In the genomic region with DNA sequence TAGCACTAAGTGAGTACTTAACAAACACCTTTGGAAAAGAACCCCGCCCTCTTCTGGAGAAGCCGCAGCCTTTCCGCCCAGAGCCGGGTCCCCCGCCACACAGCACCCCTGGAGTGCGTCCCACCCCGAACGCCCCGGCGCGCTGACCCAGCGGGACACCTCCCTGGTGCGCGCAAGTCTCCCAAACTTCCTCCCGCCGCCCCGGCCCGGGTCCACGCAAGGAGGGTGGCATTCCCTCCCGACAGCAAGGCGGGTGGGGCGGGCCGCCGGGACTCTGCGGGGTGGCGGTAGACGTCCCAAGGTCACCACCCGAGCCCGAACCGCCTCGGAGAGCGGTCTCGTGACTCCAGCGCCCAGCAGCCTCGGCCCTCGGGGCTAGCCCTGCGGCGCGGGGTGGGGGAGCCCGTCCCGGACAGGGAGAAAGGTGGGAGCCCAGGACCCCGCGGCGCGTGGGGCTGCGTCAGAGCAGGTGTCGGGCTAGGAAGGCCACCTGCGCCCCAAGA, we compare ENCODE assay signal across 1 cellular context.
TF ChIP-seq lines count a peak whose summit lies in the region.

No MANE protein-coding gene starts in this region.

TF ChIP-seq in K562, 482 proteins besides CTCF, POLR2A, EP300 and RAD21 (continued from another document and continues in another):
- TF ChIP-seq YY1 (IDR thresholded peaks at IDR 0.05; ENCODE audit: borderline replicate concordance in 1 of 3, control insufficient read depth in 1 of 3, extremely low read depth in 1 of 3, insufficient read depth in 3 of 3, insufficient read length in 1 of 3, insufficient replicate concordance in 2 of 3, low read depth in 1 of 3, low read length in 2 of 3) (no peak), RBFOX2 (IDR thresholded peaks at IDR 0.05; ENCODE audit: low read depth, low read length) (no peak), ZNF282 (CRISPR knock-in tag; IDR thresholded peaks at IDR 0.05) (no peak), BMI1 (IDR thresholded peaks at IDR 0.05; ENCODE audit: low read length) (no peak), ZNF174 (CRISPR knock-in tag; IDR thresholded peaks at IDR 0.05) (no peak), HDAC8 (tag; IDR thresholded peaks at IDR 0.05) (no peak), ZNF140 (CRISPR knock-in tag; IDR thresholded peaks at IDR 0.05) (no peak), HMG20A (CRISPR knock-in tag; conservative IDR thresholded peaks at IDR 0.05) (no peak), ZNF23 (CRISPR knock-in tag; IDR thresholded peaks at IDR 0.05) (no peak), ILK (tag; IDR thresholded peaks at IDR 0.05; ENCODE audit: borderline replicate concordance, low read depth) (no peak), ZNF175 (CRISPR knock-in tag; IDR thresholded peaks at IDR 0.05; ENCODE audit: low read depth) (no peak), ZNF347 (CRISPR knock-in tag; IDR thresholded peaks at IDR 0.05; ENCODE audit: low read depth) (no peak), SETDB1 (IDR thresholded peaks at IDR 0.05; ENCODE audit: low read length) (no peak), MEF2A (IDR thresholded peaks at IDR 0.05; ENCODE audit: control insufficient read depth, low read depth, low read length) (no peak), SIX5 (IDR thresholded peaks at IDR 0.05; ENCODE audit: borderline replicate concordance in 1 of 2, insufficient read depth in 1 of 2, low read depth in 1 of 2, low read length in 2 of 2) (no peak), ZNF224 (CRISPR knock-in tag; IDR thresholded peaks at IDR 0.05) (no peak), POU5F1 (IDR thresholded peaks at IDR 0.05; ENCODE audit: borderline replicate concordance, low read depth, low read length, partially characterized antibody) (no peak), SMC3 (conservative IDR thresholded peaks at IDR 0.05; ENCODE audit: insufficient read depth, low read depth, low read length) (no peak), ZNF584 (CRISPR knock-in tag; IDR thresholded peaks at IDR 0.05; ENCODE audit: low read depth) (no peak), ZNF707 (CRISPR knock-in tag; conservative IDR thresholded peaks at IDR 0.05) (no peak), BHLHE40 (IDR thresholded peaks at IDR 0.05; ENCODE audit: low read length) (peak; percentile 55; the same call in 1 of the 2 replicates), ZNF431 (CRISPR knock-in tag; IDR thresholded peaks at IDR 0.05) (0 out of 2 replicates have a peak, but pooled peaks have one; percentile 27), ZBTB7A (IDR thresholded peaks at IDR 0.05; ENCODE audit: borderline replicate concordance, control insufficient read depth, low read depth, low read length) (no peak), NCOA4 (IDR thresholded peaks at IDR 0.05; ENCODE audit: partially characterized antibody) (no peak), CTBP1 (IDR thresholded peaks at IDR 0.05; ENCODE audit: borderline replicate concordance) (no peak), XRCC5 (IDR thresholded peaks at IDR 0.05; ENCODE audit: low read depth, low read length) (no peak), RAD51 (IDR thresholded peaks at IDR 0.05; ENCODE audit: borderline replicate concordance, low read depth) (no peak), TAF15 (IDR thresholded peaks at IDR 0.05; ENCODE audit: low read depth, low read length) (no peak), CBX3 (IDR thresholded peaks at IDR 0.05; ENCODE audit: borderline replicate concordance in 1 of 2, low read length in 2 of 2) (no peak)
- TF ChIP-seq, protein P1, sequence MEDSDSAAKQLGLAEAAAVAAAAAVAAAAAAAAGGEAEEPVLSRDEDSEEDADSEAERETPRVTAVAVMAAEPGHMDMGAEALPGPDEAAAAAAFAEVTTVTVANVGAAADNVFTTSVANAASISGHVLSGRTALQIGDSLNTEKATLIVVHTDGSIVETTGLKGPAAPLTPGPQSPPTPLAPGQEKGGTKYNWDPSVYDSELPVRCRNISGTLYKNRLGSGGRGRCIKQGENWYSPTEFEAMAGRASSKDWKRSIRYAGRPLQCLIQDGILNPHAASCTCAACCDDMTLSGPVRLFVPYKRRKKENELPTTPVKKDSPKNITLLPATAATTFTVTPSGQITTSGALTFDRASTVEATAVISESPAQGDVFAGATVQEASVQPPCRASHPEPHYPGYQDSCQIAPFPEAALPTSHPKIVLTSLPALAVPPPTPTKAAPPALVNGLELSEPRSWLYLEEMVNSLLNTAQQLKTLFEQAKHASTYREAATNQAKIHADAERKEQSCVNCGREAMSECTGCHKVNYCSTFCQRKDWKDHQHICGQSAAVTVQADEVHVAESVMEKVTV (CRISPR knock-in tag; IDR thresholded peaks at IDR 0.05) = no peak
- TF ChIP-seq, protein P2, sequence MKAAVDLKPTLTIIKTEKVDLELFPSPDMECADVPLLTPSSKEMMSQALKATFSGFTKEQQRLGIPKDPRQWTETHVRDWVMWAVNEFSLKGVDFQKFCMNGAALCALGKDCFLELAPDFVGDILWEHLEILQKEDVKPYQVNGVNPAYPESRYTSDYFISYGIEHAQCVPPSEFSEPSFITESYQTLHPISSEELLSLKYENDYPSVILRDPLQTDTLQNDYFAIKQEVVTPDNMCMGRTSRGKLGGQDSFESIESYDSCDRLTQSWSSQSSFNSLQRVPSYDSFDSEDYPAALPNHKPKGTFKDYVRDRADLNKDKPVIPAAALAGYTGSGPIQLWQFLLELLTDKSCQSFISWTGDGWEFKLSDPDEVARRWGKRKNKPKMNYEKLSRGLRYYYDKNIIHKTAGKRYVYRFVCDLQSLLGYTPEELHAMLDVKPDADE (conservative IDR thresholded peaks at IDR 0.05; ENCODE audit: control insufficient read depth, low read depth, low read length) = no peak
- TF ChIP-seq, protein P3, sequence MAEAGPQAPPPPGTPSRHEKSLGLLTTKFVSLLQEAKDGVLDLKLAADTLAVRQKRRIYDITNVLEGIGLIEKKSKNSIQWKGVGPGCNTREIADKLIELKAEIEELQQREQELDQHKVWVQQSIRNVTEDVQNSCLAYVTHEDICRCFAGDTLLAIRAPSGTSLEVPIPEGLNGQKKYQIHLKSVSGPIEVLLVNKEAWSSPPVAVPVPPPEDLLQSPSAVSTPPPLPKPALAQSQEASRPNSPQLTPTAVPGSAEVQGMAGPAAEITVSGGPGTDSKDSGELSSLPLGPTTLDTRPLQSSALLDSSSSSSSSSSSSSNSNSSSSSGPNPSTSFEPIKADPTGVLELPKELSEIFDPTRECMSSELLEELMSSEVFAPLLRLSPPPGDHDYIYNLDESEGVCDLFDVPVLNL (CRISPR knock-in tag; IDR thresholded peaks at IDR 0.05; ENCODE audit: low read depth) = no peak
- TF ChIP-seq, protein P4, sequence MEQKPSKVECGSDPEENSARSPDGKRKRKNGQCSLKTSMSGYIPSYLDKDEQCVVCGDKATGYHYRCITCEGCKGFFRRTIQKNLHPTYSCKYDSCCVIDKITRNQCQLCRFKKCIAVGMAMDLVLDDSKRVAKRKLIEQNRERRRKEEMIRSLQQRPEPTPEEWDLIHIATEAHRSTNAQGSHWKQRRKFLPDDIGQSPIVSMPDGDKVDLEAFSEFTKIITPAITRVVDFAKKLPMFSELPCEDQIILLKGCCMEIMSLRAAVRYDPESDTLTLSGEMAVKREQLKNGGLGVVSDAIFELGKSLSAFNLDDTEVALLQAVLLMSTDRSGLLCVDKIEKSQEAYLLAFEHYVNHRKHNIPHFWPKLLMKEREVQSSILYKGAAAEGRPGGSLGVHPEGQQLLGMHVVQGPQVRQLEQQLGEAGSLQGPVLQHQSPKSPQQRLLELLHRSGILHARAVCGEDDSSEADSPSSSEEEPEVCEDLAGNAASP (IDR thresholded peaks at IDR 0.05) = no peak
- TF ChIP-seq, protein P5, sequence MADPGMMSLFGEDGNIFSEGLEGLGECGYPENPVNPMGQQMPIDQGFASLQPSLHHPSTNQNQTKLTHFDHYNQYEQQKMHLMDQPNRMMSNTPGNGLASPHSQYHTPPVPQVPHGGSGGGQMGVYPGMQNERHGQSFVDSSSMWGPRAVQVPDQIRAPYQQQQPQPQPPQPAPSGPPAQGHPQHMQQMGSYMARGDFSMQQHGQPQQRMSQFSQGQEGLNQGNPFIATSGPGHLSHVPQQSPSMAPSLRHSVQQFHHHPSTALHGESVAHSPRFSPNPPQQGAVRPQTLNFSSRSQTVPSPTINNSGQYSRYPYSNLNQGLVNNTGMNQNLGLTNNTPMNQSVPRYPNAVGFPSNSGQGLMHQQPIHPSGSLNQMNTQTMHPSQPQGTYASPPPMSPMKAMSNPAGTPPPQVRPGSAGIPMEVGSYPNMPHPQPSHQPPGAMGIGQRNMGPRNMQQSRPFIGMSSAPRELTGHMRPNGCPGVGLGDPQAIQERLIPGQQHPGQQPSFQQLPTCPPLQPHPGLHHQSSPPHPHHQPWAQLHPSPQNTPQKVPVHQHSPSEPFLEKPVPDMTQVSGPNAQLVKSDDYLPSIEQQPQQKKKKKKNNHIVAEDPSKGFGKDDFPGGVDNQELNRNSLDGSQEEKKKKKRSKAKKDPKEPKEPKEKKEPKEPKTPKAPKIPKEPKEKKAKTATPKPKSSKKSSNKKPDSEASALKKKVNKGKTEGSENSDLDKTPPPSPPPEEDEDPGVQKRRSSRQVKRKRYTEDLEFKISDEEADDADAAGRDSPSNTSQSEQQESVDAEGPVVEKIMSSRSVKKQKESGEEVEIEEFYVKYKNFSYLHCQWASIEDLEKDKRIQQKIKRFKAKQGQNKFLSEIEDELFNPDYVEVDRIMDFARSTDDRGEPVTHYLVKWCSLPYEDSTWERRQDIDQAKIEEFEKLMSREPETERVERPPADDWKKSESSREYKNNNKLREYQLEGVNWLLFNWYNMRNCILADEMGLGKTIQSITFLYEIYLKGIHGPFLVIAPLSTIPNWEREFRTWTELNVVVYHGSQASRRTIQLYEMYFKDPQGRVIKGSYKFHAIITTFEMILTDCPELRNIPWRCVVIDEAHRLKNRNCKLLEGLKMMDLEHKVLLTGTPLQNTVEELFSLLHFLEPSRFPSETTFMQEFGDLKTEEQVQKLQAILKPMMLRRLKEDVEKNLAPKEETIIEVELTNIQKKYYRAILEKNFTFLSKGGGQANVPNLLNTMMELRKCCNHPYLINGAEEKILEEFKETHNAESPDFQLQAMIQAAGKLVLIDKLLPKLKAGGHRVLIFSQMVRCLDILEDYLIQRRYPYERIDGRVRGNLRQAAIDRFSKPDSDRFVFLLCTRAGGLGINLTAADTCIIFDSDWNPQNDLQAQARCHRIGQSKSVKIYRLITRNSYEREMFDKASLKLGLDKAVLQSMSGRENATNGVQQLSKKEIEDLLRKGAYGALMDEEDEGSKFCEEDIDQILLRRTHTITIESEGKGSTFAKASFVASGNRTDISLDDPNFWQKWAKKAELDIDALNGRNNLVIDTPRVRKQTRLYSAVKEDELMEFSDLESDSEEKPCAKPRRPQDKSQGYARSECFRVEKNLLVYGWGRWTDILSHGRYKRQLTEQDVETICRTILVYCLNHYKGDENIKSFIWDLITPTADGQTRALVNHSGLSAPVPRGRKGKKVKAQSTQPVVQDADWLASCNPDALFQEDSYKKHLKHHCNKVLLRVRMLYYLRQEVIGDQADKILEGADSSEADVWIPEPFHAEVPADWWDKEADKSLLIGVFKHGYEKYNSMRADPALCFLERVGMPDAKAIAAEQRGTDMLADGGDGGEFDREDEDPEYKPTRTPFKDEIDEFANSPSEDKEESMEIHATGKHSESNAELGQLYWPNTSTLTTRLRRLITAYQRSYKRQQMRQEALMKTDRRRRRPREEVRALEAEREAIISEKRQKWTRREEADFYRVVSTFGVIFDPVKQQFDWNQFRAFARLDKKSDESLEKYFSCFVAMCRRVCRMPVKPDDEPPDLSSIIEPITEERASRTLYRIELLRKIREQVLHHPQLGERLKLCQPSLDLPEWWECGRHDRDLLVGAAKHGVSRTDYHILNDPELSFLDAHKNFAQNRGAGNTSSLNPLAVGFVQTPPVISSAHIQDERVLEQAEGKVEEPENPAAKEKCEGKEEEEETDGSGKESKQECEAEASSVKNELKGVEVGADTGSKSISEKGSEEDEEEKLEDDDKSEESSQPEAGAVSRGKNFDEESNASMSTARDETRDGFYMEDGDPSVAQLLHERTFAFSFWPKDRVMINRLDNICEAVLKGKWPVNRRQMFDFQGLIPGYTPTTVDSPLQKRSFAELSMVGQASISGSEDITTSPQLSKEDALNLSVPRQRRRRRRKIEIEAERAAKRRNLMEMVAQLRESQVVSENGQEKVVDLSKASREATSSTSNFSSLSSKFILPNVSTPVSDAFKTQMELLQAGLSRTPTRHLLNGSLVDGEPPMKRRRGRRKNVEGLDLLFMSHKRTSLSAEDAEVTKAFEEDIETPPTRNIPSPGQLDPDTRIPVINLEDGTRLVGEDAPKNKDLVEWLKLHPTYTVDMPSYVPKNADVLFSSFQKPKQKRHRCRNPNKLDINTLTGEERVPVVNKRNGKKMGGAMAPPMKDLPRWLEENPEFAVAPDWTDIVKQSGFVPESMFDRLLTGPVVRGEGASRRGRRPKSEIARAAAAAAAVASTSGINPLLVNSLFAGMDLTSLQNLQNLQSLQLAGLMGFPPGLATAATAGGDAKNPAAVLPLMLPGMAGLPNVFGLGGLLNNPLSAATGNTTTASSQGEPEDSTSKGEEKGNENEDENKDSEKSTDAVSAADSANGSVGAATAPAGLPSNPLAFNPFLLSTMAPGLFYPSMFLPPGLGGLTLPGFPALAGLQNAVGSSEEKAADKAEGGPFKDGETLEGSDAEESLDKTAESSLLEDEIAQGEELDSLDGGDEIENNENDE (IDR thresholded peaks at IDR 0.05; ENCODE audit: low read depth, low read length) = no peak
- TF ChIP-seq, protein P6, sequence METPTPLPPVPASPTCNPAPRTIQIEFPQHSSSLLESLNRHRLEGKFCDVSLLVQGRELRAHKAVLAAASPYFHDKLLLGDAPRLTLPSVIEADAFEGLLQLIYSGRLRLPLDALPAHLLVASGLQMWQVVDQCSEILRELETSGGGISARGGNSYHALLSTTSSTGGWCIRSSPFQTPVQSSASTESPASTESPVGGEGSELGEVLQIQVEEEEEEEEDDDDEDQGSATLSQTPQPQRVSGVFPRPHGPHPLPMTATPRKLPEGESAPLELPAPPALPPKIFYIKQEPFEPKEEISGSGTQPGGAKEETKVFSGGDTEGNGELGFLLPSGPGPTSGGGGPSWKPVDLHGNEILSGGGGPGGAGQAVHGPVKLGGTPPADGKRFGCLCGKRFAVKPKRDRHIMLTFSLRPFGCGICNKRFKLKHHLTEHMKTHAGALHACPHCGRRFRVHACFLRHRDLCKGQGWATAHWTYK (CRISPR knock-in tag; IDR thresholded peaks at IDR 0.05) = no peak
- TF ChIP-seq, protein P7, sequence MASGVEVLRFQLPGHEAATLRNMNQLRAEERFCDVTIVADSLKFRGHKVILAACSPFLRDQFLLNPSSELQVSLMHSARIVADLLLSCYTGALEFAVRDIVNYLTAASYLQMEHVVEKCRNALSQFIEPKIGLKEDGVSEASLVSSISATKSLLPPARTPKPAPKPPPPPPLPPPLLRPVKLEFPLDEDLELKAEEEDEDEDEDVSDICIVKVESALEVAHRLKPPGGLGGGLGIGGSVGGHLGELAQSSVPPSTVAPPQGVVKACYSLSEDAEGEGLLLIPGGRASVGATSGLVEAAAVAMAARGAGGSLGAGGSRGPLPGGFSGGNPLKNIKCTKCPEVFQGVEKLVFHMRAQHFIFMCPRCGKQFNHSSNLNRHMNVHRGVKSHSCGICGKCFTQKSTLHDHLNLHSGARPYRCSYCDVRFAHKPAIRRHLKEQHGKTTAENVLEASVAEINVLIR (CRISPR knock-in tag; IDR thresholded peaks at IDR 0.05) = no peak
- TF ChIP-seq, protein P8, sequence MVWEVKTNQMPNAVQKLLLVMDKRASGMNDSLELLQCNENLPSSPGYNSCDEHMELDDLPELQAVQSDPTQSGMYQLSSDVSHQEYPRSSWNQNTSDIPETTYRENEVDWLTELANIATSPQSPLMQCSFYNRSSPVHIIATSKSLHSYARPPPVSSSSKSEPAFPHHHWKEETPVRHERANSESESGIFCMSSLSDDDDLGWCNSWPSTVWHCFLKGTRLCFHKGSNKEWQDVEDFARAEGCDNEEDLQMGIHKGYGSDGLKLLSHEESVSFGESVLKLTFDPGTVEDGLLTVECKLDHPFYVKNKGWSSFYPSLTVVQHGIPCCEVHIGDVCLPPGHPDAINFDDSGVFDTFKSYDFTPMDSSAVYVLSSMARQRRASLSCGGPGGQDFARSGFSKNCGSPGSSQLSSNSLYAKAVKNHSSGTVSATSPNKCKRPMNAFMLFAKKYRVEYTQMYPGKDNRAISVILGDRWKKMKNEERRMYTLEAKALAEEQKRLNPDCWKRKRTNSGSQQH (CRISPR knock-in tag; IDR thresholded peaks at IDR 0.05) = no peak
